ENCODE assay signal across 9 cellular contexts in the genomic region with DNA sequence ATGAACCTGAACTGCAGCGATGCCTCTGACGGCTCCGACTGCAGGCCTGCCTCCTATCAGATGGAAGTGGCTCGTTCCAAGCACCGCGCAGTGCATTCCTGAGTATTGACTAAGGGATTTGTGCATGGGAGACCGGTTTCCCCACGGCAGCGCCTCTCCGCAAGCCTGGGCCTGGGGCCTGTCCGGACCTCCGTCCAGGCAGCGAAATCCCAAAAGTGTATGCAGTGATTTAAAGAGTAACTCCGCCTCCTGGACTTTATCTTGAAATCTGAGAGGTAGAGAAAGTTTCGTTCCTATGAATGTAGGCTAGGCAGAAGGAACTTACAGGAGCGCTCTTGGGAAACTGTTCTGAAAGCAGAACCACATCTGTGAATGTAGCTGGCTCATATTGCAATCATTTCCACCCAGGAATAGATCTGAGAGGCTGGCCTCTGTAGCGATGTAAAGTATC.
DNase-seq lines count a peak whose midpoint lies in the region; ATAC-seq and TF ChIP-seq lines count a peak whose summit lies in the region.
"Had no signal": no experiment of that assay in that cellular context is flagged by ENCODE, and none has a peak within 500 bp of the region (broad histone marks: within the 10 kb centered on the region; RNA-seq: fewer than 3 reads in every experiment).

No MANE protein-coding gene starts in this region.

- ATAC-seq in left cardiac atrium = peak; percentile 81 to 95
- peak; percentile 86 to 91 (median 88) for ATAC-seq in psoas muscle
- no peak for ATAC-seq in HG02623 (IDR thresholded peaks at IDR 0.05; ENCODE audit: unreplicated experiment)
- no peak for ATAC-seq in HG03460 (IDR thresholded peaks at IDR 0.05; ENCODE audit: unreplicated experiment)

- H3K4me1 ChIP-seq in psoas muscle = peaks cover 30% of the 10 kb centered on the region
- no peaks in the 10 kb centered on the region for H3K4me1 ChIP-seq in effector memory CD4-positive, alpha-beta T cell (ENCODE audit: control insufficient read depth, insufficient read depth, low read length, poor library complexity, severe bottlenecking)

- BruUV-seq in Calu3 (replicated peaks; lab: Mats Ljungman, UMichigan) = no TSS peak

- no peaks in the 10 kb centered on the region for H3K9me3 ChIP-seq in psoas muscle
- no peaks in the 10 kb centered on the region for H3K9me3 ChIP-seq in effector memory CD4-positive, alpha-beta T cell (ENCODE audit: control insufficient read depth, low read length)

- no peak overlapping the region for H3K27ac Mint-ChIP-seq in Calu3 (ENCODE audit: unreplicated experiment)

- no peaks in the 10 kb centered on the region for H3K36me3 ChIP-seq in psoas muscle (ENCODE audit: insufficient read depth in 1 of 2, low read depth in 1 of 2)
- H3K36me3 ChIP-seq in effector memory CD4-positive, alpha-beta T cell (ENCODE audit: control insufficient read depth, insufficient read depth, low read length) = no peaks in the 10 kb centered on the region

- H3K4me1 Mint-ChIP-seq in Calu3 (ENCODE audit: low read depth, unreplicated experiment) = no peaks in the 10 kb centered on the region

- peak; percentile 22 for DNase-seq in Calu3
- peak; percentile 78 for DNase-seq in left cardiac atrium
- DNase-seq in psoas muscle = peak; percentile 82 to 88
- DNase-seq in effector memory CD4-positive, alpha-beta T cell = no peak
- DNase-seq in GM19238 (ENCODE audit: insufficient read length, low spot score) = no peak

- WGBS in psoas muscle, 3 donors = 13 to 19% (median 18%) methylated on average over 17 of the region's 17 CpGs

- CTCF ChIA-PET in Calu3 (lab: Charles Lee) = no interaction called here

- H3K9me3 Mint-ChIP-seq in Calu3 (ENCODE audit: low read depth, unreplicated experiment) = peaks cover 7% of the 10 kb centered on the region

- no peaks in the 10 kb centered on the region for H3K27me3 ChIP-seq in psoas muscle (ENCODE audit: insufficient read depth in 3 of 3, low read length in 2 of 3)
- H3K27me3 ChIP-seq in effector memory CD4-positive, alpha-beta T cell (replicated peaks; ENCODE audit: control insufficient read depth, insufficient read depth, low read length, poor library complexity, severe bottlenecking) = no peaks in the 10 kb centered on the region

- intact Hi-C loops in Calu3 (cut with micrococcal nuclease; ENCODE audit: unreplicated experiment) (no loop called here), left cardiac atrium (cut with DNase I) (loop anchor here in 1 of 2 donors (5.0 to 10.0 kb wide), 2 partner anchors 103 to 109 kb away; a partner anchor contains a TSS), psoas muscle (cut with DNase I) (loop anchor here (5.0 kb wide), 2 partner anchors 101 to 106 kb away; a partner anchor contains a TSS)

- peak overlapping the region; percentile 92 for H3K27ac ChIP-seq in psoas muscle
- no peak overlapping the region for H3K27ac ChIP-seq in effector memory CD4-positive, alpha-beta T cell (ENCODE audit: insufficient read depth, low read length, poor library complexity, severe bottlenecking)
- H3K27ac ChIP-seq: HL-60 had no signal

- no peaks in the 10 kb centered on the region for H3K36me3 Mint-ChIP-seq in Calu3 (ENCODE audit: insufficient read depth, unreplicated experiment)

- no peak for TF ChIP-seq CTCF in Calu3 (IDR thresholded peaks at IDR 0.05; ENCODE audit: unreplicated experiment)
- TF ChIP-seq CTCF in WI38 (IDR thresholded peaks at IDR 0.05; ENCODE audit: low read depth, low read length) = no peak
- TF ChIP-seq CTCF in psoas muscle (IDR thresholded peaks at IDR 0.05) = no peak

- no peak overlapping the region for H3K4me3 Mint-ChIP-seq in Calu3 (ENCODE audit: low read depth, unreplicated experiment)

- H3K4me3 ChIP-seq in WI38 (ENCODE audit: low read depth, low read length) = peak overlapping the region; percentile 32
- H3K4me3 ChIP-seq in psoas muscle = peak overlapping the region; percentile 59
- H3K4me3 ChIP-seq in effector memory CD4-positive, alpha-beta T cell (ENCODE audit: insufficient read depth, low read depth, low read length, poor library complexity, severe bottlenecking) = no peak overlapping the region

- H3K27me3 Mint-ChIP-seq in Calu3 (ENCODE audit: unreplicated experiment) = no peaks in the 10 kb centered on the region

Comparison
In these comparisons a context has a peak if more than half of its experiments do, and no peak if none do; other contexts are left out.
1. DNase-seq: peak in Calu3 (single experiment), left cardiac atrium (single experiment) and psoas muscle (2 of 2); none in effector memory CD4-positive, alpha-beta T cell (0 of 3) and GM19238 (single experiment).
2. ATAC-seq: peak in left cardiac atrium (2 of 2) and psoas muscle (4 of 4); none in HG02623 (single experiment) and HG03460 (single experiment).